In genomic region chr16:67652578-67653130, GRCh38 we compare ENCODE assay signal across 12 cellular contexts. TPM values are rescaled to one million over a fixed set of nuclear protein-coding genes. Genes with fewer than 3 reads are reported as not detected.
A peak's percentile ranks its signal among the peaks of the same experiment; 100 is the strongest.
DNase-seq lines count a peak whose midpoint lies in the region; ATAC-seq and TF ChIP-seq lines count a peak whose summit lies in the region.
"Had no signal": no experiment of that assay in that cellular context is flagged by ENCODE, and none has a peak within 500 bp of the region (broad histone marks: within the 10 kb centered on the region; RNA-seq: fewer than 3 reads in every experiment).

No MANE protein-coding gene starts in this region.

- H3K9me3 ChIP-seq in WERI-Rb-1 (ENCODE audit: severe bottlenecking) (no peaks in the 10 kb centered on the region), hepatocyte (ENCODE audit: low read depth) (no peaks in the 10 kb centered on the region), transverse colon (no peaks in the 10 kb centered on the region)

- peak overlapping the region; percentile 85 for H3K4me3 ChIP-seq in WERI-Rb-1 (ENCODE audit: low read depth, low read length)
- no peak overlapping the region for H3K4me3 ChIP-seq in hepatocyte
- peak overlapping the region in 3 of 4 donors; percentile 14 to 43 (median 22) for H3K4me3 ChIP-seq in transverse colon

- no peak for ATAC-seq in HG03520 (IDR thresholded peaks at IDR 0.05; ENCODE audit: unreplicated experiment)

- no peak overlapping the region for H2AFZ ChIP-seq in hepatocyte

- H3K27me3 ChIP-seq in WERI-Rb-1 (ENCODE audit: insufficient read depth, low read depth, severe bottlenecking), result no peaks in the 10 kb centered on the region
- peaks cover 47% of the 10 kb centered on the region for H3K27me3 ChIP-seq in hepatocyte
- H3K27me3 ChIP-seq in transverse colon, result peaks cover 81% of the 10 kb centered on the region

- in situ Hi-C loops in transverse colon (cut with MboI; ENCODE audit: low pct_ligation_motif_present in 1 of 4, low pct_unique_long_range_greater_than_20kb in 1 of 4, low sequenced_read_pairs in 3 of 4), result loop anchor here in 2 of 4 donors (25.0 kb wide), 1 partner anchor 90 kb away; the partner anchor contains the start of gene CTCF (in 2 of the 2)

- no peaks in the 10 kb centered on the region for H4K20me1 ChIP-seq in hepatocyte (ENCODE audit: insufficient read depth, poor library complexity, severe bottlenecking)

- TF ChIP-seq CTCF in WERI-Rb-1 (IDR thresholded peaks at IDR 0.05; ENCODE audit: low read depth, low read length) (no peak), hepatocyte (IDR thresholded peaks at IDR 0.05; ENCODE audit: poor library complexity) (no peak), transverse colon (IDR thresholded peaks at IDR 0.05) (no peak)

- no peak for TF ChIP-seq POLR2A in transverse colon (IDR thresholded peaks at IDR 0.05)

- peaks cover 7% of the 10 kb centered on the region for H3K4me1 ChIP-seq in hepatocyte (ENCODE audit: insufficient read depth)
- peaks cover 6 to 18% (median 10%) of the 10 kb centered on the region in 4 donors for H3K4me1 ChIP-seq in transverse colon

- no peaks in the 10 kb centered on the region for H3K9me2 ChIP-seq in hepatocyte (replicated peaks; ENCODE audit: insufficient read depth)

- H3K36me3 ChIP-seq in WERI-Rb-1 (peaks cover 49% of the 10 kb centered on the region), hepatocyte (replicated peaks; ENCODE audit: insufficient read depth, low read depth) (no peaks in the 10 kb centered on the region), transverse colon (no peaks in the 10 kb centered on the region)

- TF ChIP-seq EP300 in transverse colon (IDR thresholded peaks at IDR 0.05; ENCODE audit: low read depth), result no peak

- intact Hi-C loops in transverse colon (cut with DNase I; ENCODE audit: low total_unique reads), result no loop called here

- no peaks in the 10 kb centered on the region for H3K79me2 ChIP-seq in hepatocyte

- peak; percentile 32 for DNase-seq in NCI-H345 (lab: John Stamatoyannopoulos, UW)
- DNase-seq in NCI-H345 treated with DMSO at 0.1 percent for 48 hours (lab: John Stamatoyannopoulos, UW; ENCODE audit: unreplicated experiment), result no peak
- DNase-seq in WERI-Rb-1, result peak; percentile 49
- peak; percentile 67 for DNase-seq in hepatocyte (ENCODE audit: low spot score)
- DNase-seq in transverse colon, result no peak
- no peak for DNase-seq in activated gamma-delta T cell (lab: John Stamatoyannopoulos, UW)
- DNase-seq in pons (ENCODE audit: low spot score), result no peak
- DNase-seq: CD4-positive, CD25-positive, alpha-beta regulatory T cell; HFFc6; SIG-M5 had no signal

- H3K4me2 ChIP-seq in hepatocyte, result peak overlapping the region; percentile 98

- 17% methylated on average over 9 of the region's 59 CpGs for WGBS in hepatocyte (ENCODE audit: low lambda C conversion rate, missing lambda C conversion rate)
- WGBS in transverse colon (ENCODE audit: low coverage in 1 of 2), 2 donors, result 10% methylated on average over 14 of the region's 59 CpGs; no CpG with 5 or more reads in 1 of the 2 donors

- peak overlapping the region; percentile 89 for H3K27ac ChIP-seq in WERI-Rb-1
- H3K27ac ChIP-seq in hepatocyte, result no peak overlapping the region
- no peak overlapping the region for H3K27ac ChIP-seq in transverse colon

RNA-seq across cellular contexts. Expression of gene ACD, which starts 7.4 kb away (rescaled TPM):
- total RNA-seq in hepatocyte (17.1 and 18.5 TPM in 2 replicates), transverse colon (10 to 100 TPM in 3 of 4 donors, 1 to 10 TPM in 1; 2.0 to 76.3 (median 15.7) TPM)
- 26.3 and 28.5 TPM in 2 replicates for polyA plus RNA-seq in hepatocyte

RNA-seq across cellular contexts. Expression of gene CARMIL2, which starts 7.7 kb away (rescaled TPM):
- total RNA-seq in hepatocyte (0.52 and 1.7 TPM in 2 replicates), transverse colon (1 to 10 TPM in 2 of 4 donors, under 1 TPM in 1, not detected in 1; 0.96 to 9.0 (median 7.6) TPM)
- polyA plus RNA-seq in hepatocyte, result 2.6 and 2.9 TPM in 2 replicates
- total RNA-seq: skeletal muscle tissue had no signal

RNA-seq across cellular contexts. Expression of gene PARD6A, which starts 8.1 kb away (rescaled TPM):
- 1.1 and 1.4 TPM in 2 replicates for total RNA-seq in hepatocyte
- 1.8 and 3.0 TPM in 2 replicates for polyA plus RNA-seq in hepatocyte
- total RNA-seq in transverse colon, result 10 to 100 TPM in 2 of 4 donors, 1 to 10 TPM in 2; 6.3 to 36.7 (median 9.4) TPM

RNA-seq across cellular contexts. Expression of gene ENKD1, which starts 13.9 kb away (rescaled TPM):
- total RNA-seq in hepatocyte (8.3 and 10.2 TPM in 2 replicates), transverse colon (10 to 100 TPM; 12.5 to 20.9 (median 15.3) TPM)
- 13.1 and 16.0 TPM in 2 replicates for polyA plus RNA-seq in hepatocyte

RNA-seq across cellular contexts. Expression of gene C16orf86, which starts 14.0 kb away (rescaled TPM):
- total RNA-seq in hepatocyte, result 1.7 and 2.3 TPM in 2 replicates
- 3.4 and 4.1 TPM in 2 replicates for polyA plus RNA-seq in hepatocyte
- 1 to 10 TPM in 3 of 4 donors, under 1 TPM in 1; 0.60 to 7.1 (median 4.4) TPM for total RNA-seq in transverse colon

Comparison
In these comparisons a context has a peak if more than half of its experiments do, and no peak if none do; other contexts are left out.
1. DNase-seq: peak in NCI-H345 (single experiment), WERI-Rb-1 (single experiment) and hepatocyte (single experiment); none in NCI-H345 treated with DMSO at 0.1 percent for 48 hours (single experiment), transverse colon (single experiment), activated gamma-delta T cell (single experiment) and pons (single experiment).